ENCODE assay signal across 10 cellular contexts in genomic region chr11:65113361-65113756, GRCh38. TPM values are rescaled to one million over a fixed set of nuclear protein-coding genes. Genes with fewer than 3 reads are reported as not detected.
DNase-seq lines count a peak whose midpoint lies in the region; ATAC-seq, FAIRE-seq and TF ChIP-seq lines count a peak whose summit lies in the region.
"Had no signal": no experiment of that assay in that cellular context is flagged by ENCODE, and none has a peak within 500 bp of the region (broad histone marks: within the 10 kb centered on the region; RNA-seq: fewer than 3 reads in every experiment).

No MANE protein-coding gene starts in this region.

- H3K4me2 ChIP-seq in keratinocyte (ENCODE audit: control insufficient read depth, extremely low read depth, insufficient read depth, low read depth, low read length) = peak overlapping the region; percentile 91

- peak overlapping the region; percentile 93 for H3K27ac Mint-ChIP-seq in activated T-cell treated with anti-CD3 and anti-CD28 coated beads, Interleukin-2, amount 50 U/mL, for 72 hours
- H3K27ac Mint-ChIP-seq in activated CD4-positive, alpha-beta memory T cell treated with anti-CD3 and anti-CD28 coated beads, Interleukin-2, amount 10 ng/mL, durations not matched to agents 7 days and 5 days = peak overlapping the region; percentile 71

- CTCF ChIA-PET in activated CD4-positive, alpha-beta memory T cell treated with anti-CD3 and anti-CD28 coated beads, Interleukin-2, amount 10 ng/mL, durations not matched to agents 7 days and 5 days (lab: Charles Lee) = interaction anchor here (0.5 to 5.2 kb wide), 9 partner anchors 8 to 223 kb away, joined by 3 to 89 read pairs (median 8); partner anchors contain the start of genes FAU, MRPL49, SYVN1 and VPS51

- no peak overlapping the region for H2AFZ ChIP-seq in keratinocyte (ENCODE audit: control insufficient read depth, low read length)

- H3K9me1 ChIP-seq in keratinocyte (ENCODE audit: control insufficient read depth, extremely low read depth, insufficient read depth, low read length) = peaks cover 2% of the 10 kb centered on the region

- POLR2A ChIA-PET in activated CD4-positive, alpha-beta memory T cell treated with anti-CD3 and anti-CD28 coated beads, Interleukin-2, amount 10 ng/mL, durations not matched to agents 7 days and 5 days (lab: Charles Lee) = interaction anchor here (0.6 to 5.7 kb wide), 8 partner anchors 8 to 216 kb away, joined by 3 to 83 read pairs (median 5); partner anchors contain the start of genes CDCA5, FAU, MRPL49 and POLA2

- H3K27me3 Mint-ChIP-seq in activated T-cell treated with anti-CD3 and anti-CD28 coated beads, Interleukin-2, amount 50 U/mL, for 72 hours (ENCODE audit: low read depth) = no peaks in the 10 kb centered on the region
- H3K27me3 Mint-ChIP-seq in activated CD4-positive, alpha-beta memory T cell treated with anti-CD3 and anti-CD28 coated beads, Interleukin-2, amount 10 ng/mL, durations not matched to agents 7 days and 5 days = no peaks in the 10 kb centered on the region

- H3K4me1 ChIP-seq in keratinocyte (ENCODE audit: control insufficient read depth, extremely low read depth, insufficient read depth, low read length) (peaks cover 32% of the 10 kb centered on the region), thoracic aorta (ENCODE audit: control insufficient read depth in 1 of 2, low read depth in 2 of 2) (peaks cover 25 to 47% of the 10 kb centered on the region in 2 donors)

- peaks cover 60% of the 10 kb centered on the region for H3K4me1 Mint-ChIP-seq in activated T-cell treated with anti-CD3 and anti-CD28 coated beads, Interleukin-2, amount 50 U/mL, for 72 hours (ENCODE audit: low read depth)
- peaks cover 57% of the 10 kb centered on the region for H3K4me1 Mint-ChIP-seq in activated CD4-positive, alpha-beta memory T cell treated with anti-CD3 and anti-CD28 coated beads, Interleukin-2, amount 10 ng/mL, durations not matched to agents 7 days and 5 days

- DNase-seq in activated T-cell treated with anti-CD3 and anti-CD28 coated beads, Interleukin-2, amount 50 U/mL, for 72 hours = no peak
- DNase-seq in activated T-cell treated with anti-CD3 and anti-CD28 coated beads, Interleukin-2, amount 50 U/mL, for 48 hours = no peak
- no peak for DNase-seq in activated CD4-positive, alpha-beta memory T cell treated with anti-CD3 and anti-CD28 coated beads, Interleukin-2, amount 10 ng/mL, durations not matched to agents 7 days and 5 days
- no peak for DNase-seq in keratinocyte (ENCODE audit: low read depth, low spot score)
- DNase-seq in thoracic aorta (ENCODE audit: low spot score) = no peak
- DNase-seq in NCI-H226 = no peak
- DNase-seq in amniotic stem cell (lab: John Stamatoyannopoulos, UW) = no peak
- DNase-seq in HuH-7.5 (ENCODE audit: low spot score) = no peak

- no peak for TF ChIP-seq CTCF in keratinocyte (optimal IDR thresholded peaks at IDR 0.05 in 1 of 3, IDR thresholded peaks at IDR 0.05 in 1 of 3, conservative IDR thresholded peaks at IDR 0.05 in 1 of 3; ENCODE audit: extremely low read depth in 1 of 3, insufficient read depth in 2 of 3, low read length in 3 of 3)
- TF ChIP-seq CTCF in thoracic aorta (IDR thresholded peaks at IDR 0.05) = no peak

- H3K36me3 ChIP-seq in keratinocyte (ENCODE audit: control insufficient read depth in 2 of 2, extremely low read depth in 1 of 2, insufficient read depth in 2 of 2, low read length in 2 of 2) (peaks cover 10 to 13% of the 10 kb centered on the region in 2 experiments), thoracic aorta (peaks cover 15% of the 10 kb centered on the region)

- H3K4me3 Mint-ChIP-seq in activated T-cell treated with anti-CD3 and anti-CD28 coated beads, Interleukin-2, amount 50 U/mL, for 72 hours = peak overlapping the region; percentile 98 to 100
- peak overlapping the region; percentile 87 for H3K4me3 Mint-ChIP-seq in activated CD4-positive, alpha-beta memory T cell treated with anti-CD3 and anti-CD28 coated beads, Interleukin-2, amount 10 ng/mL, durations not matched to agents 7 days and 5 days

- H3K27me3 ChIP-seq in keratinocyte (ENCODE audit: control insufficient read depth, extremely low read depth, insufficient read depth, low read length) = no peaks in the 10 kb centered on the region
- H3K27me3 ChIP-seq in thoracic aorta (replicated peaks; ENCODE audit: insufficient read depth) = no peaks in the 10 kb centered on the region
- H3K27me3 ChIP-seq: tibial nerve had no signal

- H4K20me1 ChIP-seq in keratinocyte (ENCODE audit: control insufficient read depth, extremely low read depth, insufficient read depth, low read length) = no peaks in the 10 kb centered on the region

- no peak for ATAC-seq in activated T-cell treated with anti-CD3 and anti-CD28 coated beads, Interleukin-2, amount 50 U/mL, for 72 hours (replicated peaks in 1 of 2)
- ATAC-seq in thoracic aorta (ENCODE audit: insufficient number of reproducible peaks, low FRiP score, low read depth) = no peak
- ATAC-seq: esophagus mucosa had no signal

- H3K9me3 ChIP-seq in keratinocyte (ENCODE audit: control insufficient read depth, low read depth, low read length) = no peaks in the 10 kb centered on the region
- H3K9me3 ChIP-seq in thoracic aorta = no peaks in the 10 kb centered on the region
- H3K9me3 ChIP-seq: tibial nerve had no signal

- peaks cover 18% of the 10 kb centered on the region for H3K79me2 ChIP-seq in keratinocyte (ENCODE audit: control insufficient read depth, insufficient read depth, low read length)

- peak overlapping the region in 2 of 3 experiments; percentile 46 to 68 for H3K4me3 ChIP-seq in keratinocyte (ENCODE audit: control insufficient read depth in 2 of 3, extremely low read depth in 1 of 3, insufficient read depth in 2 of 3, low read depth in 1 of 3, low read length in 3 of 3)
- H3K4me3 ChIP-seq in thoracic aorta = peak overlapping the region; percentile 88

- no peak overlapping the region for H3K9ac ChIP-seq in keratinocyte (ENCODE audit: control insufficient read depth, extremely low read depth, insufficient read depth, low read length)

- peaks cover 3 to 6% of the 10 kb centered on the region in 2 donors for H3K36me3 Mint-ChIP-seq in activated T-cell treated with anti-CD3 and anti-CD28 coated beads, Interleukin-2, amount 50 U/mL, for 72 hours (ENCODE audit: insufficient read depth in 2 of 2)
- peaks cover 22% of the 10 kb centered on the region for H3K36me3 Mint-ChIP-seq in activated CD4-positive, alpha-beta memory T cell treated with anti-CD3 and anti-CD28 coated beads, Interleukin-2, amount 10 ng/mL, durations not matched to agents 7 days and 5 days (ENCODE audit: low read depth)

- dilution Hi-C loops in keratinocyte (cut with MboI; ENCODE audit: extremely low pct_ligation_motif_present, low sequenced_read_pairs) = no loop called here

- no peak for FAIRE-seq in keratinocyte (lab: Jason Lieb, UNC)

- no peaks in the 10 kb centered on the region for H3K9me3 Mint-ChIP-seq in activated T-cell treated with anti-CD3 and anti-CD28 coated beads, Interleukin-2, amount 50 U/mL, for 72 hours
- no peaks in the 10 kb centered on the region for H3K9me3 Mint-ChIP-seq in activated CD4-positive, alpha-beta memory T cell treated with anti-CD3 and anti-CD28 coated beads, Interleukin-2, amount 10 ng/mL, durations not matched to agents 7 days and 5 days

- H3K27ac ChIP-seq in keratinocyte (ENCODE audit: control insufficient read depth, insufficient read depth, low read length) (no peak overlapping the region), thoracic aorta (no peak overlapping the region)

RNA-seq across cellular contexts. Expression of gene TM7SF2, which starts 1.7 kb away (rescaled TPM):
- total RNA-seq in activated T-cell treated with anti-CD3 and anti-CD28 coated beads, Interleukin-2, amount 50 U/mL, for 72 hours = 10 to 100 TPM; 22.8 to 26.8 TPM
- 10 to 100 TPM; 27.2 to 28.4 TPM for total RNA-seq in activated CD4-positive, alpha-beta memory T cell treated with anti-CD3 and anti-CD28 coated beads, Interleukin-2, amount 10 ng/mL, durations not matched to agents 7 days and 5 days
- polyA plus RNA-seq in keratinocyte = 9.7 to 12.6 TPM (median 10.7 TPM) in 3 replicates
- polyA plus RNA-seq in keratinocyte (2011; ENCODE audit: low read depth) = 52.1 TPM
- polyA plus RNA-seq in keratinocyte (2011; cell fraction: cytosol; rRNA removed) = 8.3 and 10.2 TPM in 2 replicates
- 14.3 and 15.5 TPM in 2 replicates for polyA plus RNA-seq in keratinocyte (2011; cell fraction: nucleus; rRNA removed)
- 11.1 and 76.6 TPM in 2 replicates for polyA plus RNA-seq in keratinocyte (2012; ENCODE audit: low replicate concordance)
- 15.1 to 69.8 TPM (median 15.7 TPM) in 3 replicates for polyA minus RNA-seq in keratinocyte
- polyA minus RNA-seq in keratinocyte (2011; cell fraction: cytosol; rRNA and poly(A)+ RNA removed) = 9.0 TPM
- 10.4 and 10.5 TPM in 2 replicates for polyA minus RNA-seq in keratinocyte (2011; cell fraction: nucleus; rRNA and poly(A)+ RNA removed)
- 10 to 100 TPM in 1 of 2 donors, 1 to 10 TPM in 1; 2.5 to 49.0 TPM for total RNA-seq in thoracic aorta

RNA-seq across cellular contexts. Expression of gene ZNHIT2, which starts 4.1 kb away (rescaled TPM):
- total RNA-seq in activated T-cell treated with anti-CD3 and anti-CD28 coated beads, Interleukin-2, amount 50 U/mL, for 72 hours = 10 to 100 TPM in 1 of 2 donors, 1 to 10 TPM in 1; 9.9 to 10.4 TPM
- total RNA-seq in activated CD4-positive, alpha-beta memory T cell treated with anti-CD3 and anti-CD28 coated beads, Interleukin-2, amount 10 ng/mL, durations not matched to agents 7 days and 5 days = 1 to 10 TPM; 8.1 to 8.6 TPM
- 2.6 to 6.6 TPM (median 3.4 TPM) in 3 replicates for polyA plus RNA-seq in keratinocyte
- polyA plus RNA-seq in keratinocyte (2011; ENCODE audit: low read depth) = 2.2 TPM
- polyA plus RNA-seq in keratinocyte (2011; cell fraction: cytosol; rRNA removed) = 1.5 and 6.6 TPM in 2 replicates
- polyA plus RNA-seq in keratinocyte (2011; cell fraction: nucleus; rRNA removed) = 2.3 and 4.0 TPM in 2 replicates
- polyA plus RNA-seq in keratinocyte (2012; ENCODE audit: low replicate concordance) = 7.5 and 11.2 TPM in 2 replicates
- 1.2 to 1.6 TPM (median 1.4 TPM) in 3 replicates for polyA minus RNA-seq in keratinocyte
- 22.6 TPM for polyA minus RNA-seq in keratinocyte (2011; cell fraction: cytosol; rRNA and poly(A)+ RNA removed)
- 2.9 and 4.1 TPM in 2 replicates for polyA minus RNA-seq in keratinocyte (2011; cell fraction: nucleus; rRNA and poly(A)+ RNA removed)
- 10 to 100 TPM; 10.0 to 13.8 TPM for total RNA-seq in thoracic aorta

RNA-seq across cellular contexts. Expression of gene FAU, which starts 8.6 kb away (rescaled TPM):
- 1,000 to 10,000 TPM; 1,144 to 1,164 TPM for total RNA-seq in activated T-cell treated with anti-CD3 and anti-CD28 coated beads, Interleukin-2, amount 50 U/mL, for 72 hours
- total RNA-seq in activated CD4-positive, alpha-beta memory T cell treated with anti-CD3 and anti-CD28 coated beads, Interleukin-2, amount 10 ng/mL, durations not matched to agents 7 days and 5 days = 1,000 to 10,000 TPM in 1 of 2 experiments, 100 to 1,000 TPM in 1; 995 to 1,031 TPM
- polyA plus RNA-seq in keratinocyte = 328 to 452 TPM (median 425 TPM) in 3 replicates
- polyA plus RNA-seq in keratinocyte (2011; ENCODE audit: low read depth) = 471 TPM
- polyA plus RNA-seq in keratinocyte (2011; cell fraction: cytosol; rRNA removed) = 306 and 737 TPM in 2 replicates
- polyA plus RNA-seq in keratinocyte (2011; cell fraction: nucleus; rRNA removed) = 225 and 268 TPM in 2 replicates
- 874 and 1,191 TPM in 2 replicates for polyA plus RNA-seq in keratinocyte (2012; ENCODE audit: low replicate concordance)
- 109 to 156 TPM (median 109 TPM) in 3 replicates for polyA minus RNA-seq in keratinocyte
- 470 TPM for polyA minus RNA-seq in keratinocyte (2011; cell fraction: cytosol; rRNA and poly(A)+ RNA removed)
- 78.3 and 89.3 TPM in 2 replicates for polyA minus RNA-seq in keratinocyte (2011; cell fraction: nucleus; rRNA and poly(A)+ RNA removed)
- total RNA-seq in thoracic aorta = 100 to 1,000 TPM; 365 to 553 TPM

RNA-seq across cellular contexts. Expression of gene MRPL49, which starts 8.8 kb away (rescaled TPM):
- total RNA-seq in activated T-cell treated with anti-CD3 and anti-CD28 coated beads, Interleukin-2, amount 50 U/mL, for 72 hours = 10 to 100 TPM; 73.6 to 89.8 TPM
- total RNA-seq in activated CD4-positive, alpha-beta memory T cell treated with anti-CD3 and anti-CD28 coated beads, Interleukin-2, amount 10 ng/mL, durations not matched to agents 7 days and 5 days = 10 to 100 TPM; 36.5 to 37.4 TPM
- 46.3 to 67.7 TPM (median 49.6 TPM) in 3 replicates for polyA plus RNA-seq in keratinocyte
- polyA plus RNA-seq in keratinocyte (2011; ENCODE audit: low read depth) = 81.9 TPM
- polyA plus RNA-seq in keratinocyte (2011; cell fraction: cytosol; rRNA removed) = 40.9 and 46.5 TPM in 2 replicates
- 31.2 and 35.1 TPM in 2 replicates for polyA plus RNA-seq in keratinocyte (2011; cell fraction: nucleus; rRNA removed)
- 29.1 and 45.0 TPM in 2 replicates for polyA plus RNA-seq in keratinocyte (2012; ENCODE audit: low replicate concordance)
- 26.4 to 41.9 TPM (median 36.9 TPM) in 3 replicates for polyA minus RNA-seq in keratinocyte
- polyA minus RNA-seq in keratinocyte (2011; cell fraction: cytosol; rRNA and poly(A)+ RNA removed) = 24.7 TPM
- polyA minus RNA-seq in keratinocyte (2011; cell fraction: nucleus; rRNA and poly(A)+ RNA removed) = 12.3 and 13.3 TPM in 2 replicates
- total RNA-seq in thoracic aorta = 10 to 100 TPM; 44.6 to 61.1 TPM

RNA-seq across cellular contexts. Expression of gene VPS51, which starts 17.3 kb away (rescaled TPM):
- 100 to 1,000 TPM; 118 to 119 TPM for total RNA-seq in activated T-cell treated with anti-CD3 and anti-CD28 coated beads, Interleukin-2, amount 50 U/mL, for 72 hours
- total RNA-seq in activated CD4-positive, alpha-beta memory T cell treated with anti-CD3 and anti-CD28 coated beads, Interleukin-2, amount 10 ng/mL, durations not matched to agents 7 days and 5 days = 100 to 1,000 TPM; 117 to 123 TPM
- 28.8 to 64.0 TPM (median 43.1 TPM) in 3 replicates for polyA plus RNA-seq in keratinocyte
- 82.5 TPM for polyA plus RNA-seq in keratinocyte (2011; ENCODE audit: low read depth)
- polyA plus RNA-seq in keratinocyte (2011; cell fraction: cytosol; rRNA removed) = 21.1 and 42.2 TPM in 2 replicates
- 40.6 and 52.9 TPM in 2 replicates for polyA plus RNA-seq in keratinocyte (2011; cell fraction: nucleus; rRNA removed)
- 47.2 and 51.2 TPM in 2 replicates for polyA plus RNA-seq in keratinocyte (2012; ENCODE audit: low replicate concordance)
- 67.3 to 153 TPM (median 85.3 TPM) in 3 replicates for polyA minus RNA-seq in keratinocyte
- polyA minus RNA-seq in keratinocyte (2011; cell fraction: cytosol; rRNA and poly(A)+ RNA removed) = 171 TPM
- polyA minus RNA-seq in keratinocyte (2011; cell fraction: nucleus; rRNA and poly(A)+ RNA removed) = 47.1 and 49.4 TPM in 2 replicates
- 100 to 1,000 TPM; 333 to 498 TPM for total RNA-seq in thoracic aorta
